In genomic region chr5:77366717-77367500, GRCh38 we compare ENCODE assay signal across 2 cellular contexts.
TF ChIP-seq lines count a peak whose summit lies in the region.

No MANE protein-coding gene starts in this region.

TF ChIP-seq in IMR-90, 13 proteins besides CTCF, POLR2A, EP300 and RAD21 (continued from another document):
- TF ChIP-seq BHLHE40 (IDR thresholded peaks at IDR 0.05; ENCODE audit: low read depth, low read length) (no peak), ELK1 (IDR thresholded peaks at IDR 0.05; ENCODE audit: borderline replicate concordance, low read depth, low read length) (no peak), MXI1 (IDR thresholded peaks at IDR 0.05; ENCODE audit: borderline replicate concordance, low read depth, low read length) (no peak), SMC3 (IDR thresholded peaks at IDR 0.05; ENCODE audit: low read depth, low read length) (no peak), USF2 (IDR thresholded peaks at IDR 0.05; ENCODE audit: low read depth, low read length) (no peak), RCOR1 (IDR thresholded peaks at IDR 0.05; ENCODE audit: insufficient replicate concordance, low read length) (no peak)

TF ChIP-seq in WTC11, 78 proteins besides CTCF, POLR2A, EP300 and RAD21 (continued from another document):
- TF ChIP-seq FOXJ3 (CRISPR knock-in tag; IDR thresholded peaks at IDR 0.05; ENCODE audit: borderline replicate concordance) (no peak), USF2 (CRISPR knock-in tag; IDR thresholded peaks at IDR 0.05) (no peak), IRF1 (CRISPR knock-in tag; IDR thresholded peaks at IDR 0.05) (no peak), TP53 (CRISPR knock-in tag; IDR thresholded peaks at IDR 0.05) (no peak), ESRRA (CRISPR knock-in tag; IDR thresholded peaks at IDR 0.05; ENCODE audit: borderline replicate concordance) (no peak), RORB (CRISPR knock-in tag; IDR thresholded peaks at IDR 0.05) (no peak), AR (CRISPR knock-in tag; IDR thresholded peaks at IDR 0.05) (no peak), FOXP1 (CRISPR knock-in tag; IDR thresholded peaks at IDR 0.05; ENCODE audit: borderline replicate concordance) (no peak), ZNF671 (CRISPR knock-in tag; IDR thresholded peaks at IDR 0.05) (no peak), MAX (CRISPR knock-in tag; IDR thresholded peaks at IDR 0.05) (no peak), CBFB (CRISPR knock-in tag; IDR thresholded peaks at IDR 0.05; ENCODE audit: low read depth) (no peak)
